2 cellular contexts compared by ENCODE assay signal in the genomic region with DNA sequence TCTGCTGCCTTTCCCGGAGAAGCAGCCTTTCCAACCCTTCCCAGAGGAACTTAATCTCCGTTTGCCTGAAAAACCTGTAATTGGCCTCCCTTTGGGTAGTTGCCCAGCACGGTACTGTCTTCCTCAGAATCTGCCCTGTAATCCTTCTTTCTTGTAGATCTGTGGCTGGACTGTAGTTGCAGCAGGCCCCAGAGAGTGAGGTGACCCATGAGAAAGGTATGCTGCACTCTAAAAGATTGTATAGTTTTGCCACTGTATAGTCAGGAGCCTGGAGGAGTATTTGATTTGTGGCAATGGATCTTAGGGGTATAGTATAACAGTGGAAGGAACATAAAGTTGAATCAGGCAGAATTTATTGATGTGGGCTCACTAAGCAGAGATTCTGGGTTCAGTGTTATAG.
TF ChIP-seq lines count a peak whose summit lies in the region.

No MANE protein-coding gene starts in this region.

TF ChIP-seq in GM23338, 12 proteins besides CTCF, POLR2A, EP300 and RAD21 (continued from another document):
- TF ChIP-seq, protein P1, sequence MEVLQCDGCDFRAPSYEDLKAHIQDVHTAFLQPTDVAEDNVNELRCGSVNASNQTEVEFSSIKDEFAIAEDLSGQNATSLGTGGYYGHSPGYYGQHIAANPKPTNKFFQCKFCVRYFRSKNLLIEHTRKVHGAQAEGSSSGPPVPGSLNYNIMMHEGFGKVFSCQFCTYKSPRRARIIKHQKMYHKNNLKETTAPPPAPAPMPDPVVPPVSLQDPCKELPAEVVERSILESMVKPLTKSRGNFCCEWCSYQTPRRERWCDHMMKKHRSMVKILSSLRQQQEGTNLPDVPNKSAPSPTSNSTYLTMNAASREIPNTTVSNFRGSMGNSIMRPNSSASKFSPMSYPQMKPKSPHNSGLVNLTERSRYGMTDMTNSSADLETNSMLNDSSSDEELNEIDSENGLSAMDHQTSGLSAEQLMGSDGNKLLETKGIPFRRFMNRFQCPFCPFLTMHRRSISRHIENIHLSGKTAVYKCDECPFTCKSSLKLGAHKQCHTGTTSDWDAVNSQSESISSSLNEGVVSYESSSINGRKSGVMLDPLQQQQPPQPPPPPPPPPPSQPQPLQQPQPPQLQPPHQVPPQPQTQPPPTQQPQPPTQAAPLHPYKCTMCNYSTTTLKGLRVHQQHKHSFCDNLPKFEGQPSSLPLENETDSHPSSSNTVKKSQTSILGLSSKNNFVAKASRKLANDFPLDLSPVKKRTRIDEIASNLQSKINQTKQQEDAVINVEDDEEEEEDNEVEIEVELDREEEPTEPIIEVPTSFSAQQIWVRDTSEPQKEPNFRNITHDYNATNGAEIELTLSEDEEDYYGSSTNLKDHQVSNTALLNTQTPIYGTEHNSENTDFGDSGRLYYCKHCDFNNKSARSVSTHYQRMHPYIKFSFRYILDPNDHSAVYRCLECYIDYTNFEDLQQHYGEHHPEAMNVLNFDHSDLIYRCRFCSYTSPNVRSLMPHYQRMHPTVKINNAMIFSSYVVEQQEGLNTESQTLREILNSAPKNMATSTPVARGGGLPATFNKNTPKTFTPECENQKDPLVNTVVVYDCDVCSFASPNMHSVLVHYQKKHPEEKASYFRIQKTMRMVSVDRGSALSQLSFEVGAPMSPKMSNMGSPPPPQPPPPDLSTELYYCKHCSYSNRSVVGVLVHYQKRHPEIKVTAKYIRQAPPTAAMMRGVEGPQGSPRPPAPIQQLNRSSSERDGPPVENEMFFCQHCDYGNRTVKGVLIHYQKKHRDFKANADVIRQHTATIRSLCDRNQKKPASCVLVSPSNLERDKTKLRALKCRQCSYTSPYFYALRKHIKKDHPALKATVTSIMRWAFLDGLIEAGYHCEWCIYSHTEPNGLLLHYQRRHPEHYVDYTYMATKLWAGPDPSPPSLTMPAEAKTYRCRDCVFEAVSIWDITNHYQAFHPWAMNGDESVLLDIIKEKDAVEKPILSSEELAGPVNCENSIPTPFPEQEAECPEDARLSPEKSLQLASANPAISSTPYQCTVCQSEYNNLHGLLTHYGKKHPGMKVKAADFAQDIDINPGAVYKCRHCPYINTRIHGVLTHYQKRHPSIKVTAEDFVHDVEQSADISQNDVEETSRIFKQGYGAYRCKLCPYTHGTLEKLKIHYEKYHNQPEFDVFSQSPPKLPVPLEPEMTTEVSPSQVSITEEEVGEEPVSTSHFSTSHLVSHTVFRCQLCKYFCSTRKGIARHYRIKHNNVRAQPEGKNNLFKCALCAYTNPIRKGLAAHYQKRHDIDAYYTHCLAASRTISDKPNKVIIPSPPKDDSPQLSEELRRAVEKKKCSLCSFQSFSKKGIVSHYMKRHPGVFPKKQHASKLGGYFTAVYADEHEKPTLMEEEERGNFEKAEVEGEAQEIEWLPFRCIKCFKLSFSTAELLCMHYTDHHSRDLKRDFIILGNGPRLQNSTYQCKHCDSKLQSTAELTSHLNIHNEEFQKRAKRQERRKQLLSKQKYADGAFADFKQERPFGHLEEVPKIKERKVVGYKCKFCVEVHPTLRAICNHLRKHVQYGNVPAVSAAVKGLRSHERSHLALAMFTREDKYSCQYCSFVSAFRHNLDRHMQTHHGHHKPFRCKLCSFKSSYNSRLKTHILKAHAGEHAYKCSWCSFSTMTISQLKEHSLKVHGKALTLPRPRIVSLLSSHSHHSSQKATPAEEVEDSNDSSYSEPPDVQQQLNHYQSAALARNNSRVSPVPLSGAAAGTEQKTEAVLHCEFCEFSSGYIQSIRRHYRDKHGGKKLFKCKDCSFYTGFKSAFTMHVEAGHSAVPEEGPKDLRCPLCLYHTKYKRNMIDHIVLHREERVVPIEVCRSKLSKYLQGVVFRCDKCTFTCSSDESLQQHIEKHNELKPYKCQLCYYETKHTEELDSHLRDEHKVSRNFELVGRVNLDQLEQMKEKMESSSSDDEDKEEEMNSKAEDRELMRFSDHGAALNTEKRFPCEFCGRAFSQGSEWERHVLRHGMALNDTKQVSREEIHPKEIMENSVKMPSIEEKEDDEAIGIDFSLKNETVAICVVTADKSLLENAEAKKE (CRISPR knock-in tag; IDR thresholded peaks at IDR 0.05) = no peak
- TF ChIP-seq, protein P2, sequence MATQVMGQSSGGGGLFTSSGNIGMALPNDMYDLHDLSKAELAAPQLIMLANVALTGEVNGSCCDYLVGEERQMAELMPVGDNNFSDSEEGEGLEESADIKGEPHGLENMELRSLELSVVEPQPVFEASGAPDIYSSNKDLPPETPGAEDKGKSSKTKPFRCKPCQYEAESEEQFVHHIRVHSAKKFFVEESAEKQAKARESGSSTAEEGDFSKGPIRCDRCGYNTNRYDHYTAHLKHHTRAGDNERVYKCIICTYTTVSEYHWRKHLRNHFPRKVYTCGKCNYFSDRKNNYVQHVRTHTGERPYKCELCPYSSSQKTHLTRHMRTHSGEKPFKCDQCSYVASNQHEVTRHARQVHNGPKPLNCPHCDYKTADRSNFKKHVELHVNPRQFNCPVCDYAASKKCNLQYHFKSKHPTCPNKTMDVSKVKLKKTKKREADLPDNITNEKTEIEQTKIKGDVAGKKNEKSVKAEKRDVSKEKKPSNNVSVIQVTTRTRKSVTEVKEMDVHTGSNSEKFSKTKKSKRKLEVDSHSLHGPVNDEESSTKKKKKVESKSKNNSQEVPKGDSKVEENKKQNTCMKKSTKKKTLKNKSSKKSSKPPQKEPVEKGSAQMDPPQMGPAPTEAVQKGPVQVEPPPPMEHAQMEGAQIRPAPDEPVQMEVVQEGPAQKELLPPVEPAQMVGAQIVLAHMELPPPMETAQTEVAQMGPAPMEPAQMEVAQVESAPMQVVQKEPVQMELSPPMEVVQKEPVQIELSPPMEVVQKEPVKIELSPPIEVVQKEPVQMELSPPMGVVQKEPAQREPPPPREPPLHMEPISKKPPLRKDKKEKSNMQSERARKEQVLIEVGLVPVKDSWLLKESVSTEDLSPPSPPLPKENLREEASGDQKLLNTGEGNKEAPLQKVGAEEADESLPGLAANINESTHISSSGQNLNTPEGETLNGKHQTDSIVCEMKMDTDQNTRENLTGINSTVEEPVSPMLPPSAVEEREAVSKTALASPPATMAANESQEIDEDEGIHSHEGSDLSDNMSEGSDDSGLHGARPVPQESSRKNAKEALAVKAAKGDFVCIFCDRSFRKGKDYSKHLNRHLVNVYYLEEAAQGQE (IDR thresholded peaks at IDR 0.05; ENCODE audit: unreplicated experiment) = no peak
- TF ChIP-seq JUNB (IDR thresholded peaks at IDR 0.05; ENCODE audit: unreplicated experiment) (no peak), STAT1 (IDR thresholded peaks at IDR 0.05; ENCODE audit: unreplicated experiment) (no peak), NANOG (IDR thresholded peaks at IDR 0.05; ENCODE audit: borderline replicate concordance) (no peak), POLR2AphosphoS5 (IDR thresholded peaks at IDR 0.05; ENCODE audit: low read depth) (no peak), CREB1 (CRISPR knock-in tag; IDR thresholded peaks at IDR 0.05; ENCODE audit: low read depth) (no peak), ZNF114 (CRISPR knock-in tag; IDR thresholded peaks at IDR 0.05) (no peak)

TF ChIP-seq in SK-N-SH treated with all-trans-retinoic acid at 6 μM for 48 hours, 23 proteins besides CTCF, POLR2A, EP300 and RAD21 (continued from another document):
- TF ChIP-seq, protein P3, sequence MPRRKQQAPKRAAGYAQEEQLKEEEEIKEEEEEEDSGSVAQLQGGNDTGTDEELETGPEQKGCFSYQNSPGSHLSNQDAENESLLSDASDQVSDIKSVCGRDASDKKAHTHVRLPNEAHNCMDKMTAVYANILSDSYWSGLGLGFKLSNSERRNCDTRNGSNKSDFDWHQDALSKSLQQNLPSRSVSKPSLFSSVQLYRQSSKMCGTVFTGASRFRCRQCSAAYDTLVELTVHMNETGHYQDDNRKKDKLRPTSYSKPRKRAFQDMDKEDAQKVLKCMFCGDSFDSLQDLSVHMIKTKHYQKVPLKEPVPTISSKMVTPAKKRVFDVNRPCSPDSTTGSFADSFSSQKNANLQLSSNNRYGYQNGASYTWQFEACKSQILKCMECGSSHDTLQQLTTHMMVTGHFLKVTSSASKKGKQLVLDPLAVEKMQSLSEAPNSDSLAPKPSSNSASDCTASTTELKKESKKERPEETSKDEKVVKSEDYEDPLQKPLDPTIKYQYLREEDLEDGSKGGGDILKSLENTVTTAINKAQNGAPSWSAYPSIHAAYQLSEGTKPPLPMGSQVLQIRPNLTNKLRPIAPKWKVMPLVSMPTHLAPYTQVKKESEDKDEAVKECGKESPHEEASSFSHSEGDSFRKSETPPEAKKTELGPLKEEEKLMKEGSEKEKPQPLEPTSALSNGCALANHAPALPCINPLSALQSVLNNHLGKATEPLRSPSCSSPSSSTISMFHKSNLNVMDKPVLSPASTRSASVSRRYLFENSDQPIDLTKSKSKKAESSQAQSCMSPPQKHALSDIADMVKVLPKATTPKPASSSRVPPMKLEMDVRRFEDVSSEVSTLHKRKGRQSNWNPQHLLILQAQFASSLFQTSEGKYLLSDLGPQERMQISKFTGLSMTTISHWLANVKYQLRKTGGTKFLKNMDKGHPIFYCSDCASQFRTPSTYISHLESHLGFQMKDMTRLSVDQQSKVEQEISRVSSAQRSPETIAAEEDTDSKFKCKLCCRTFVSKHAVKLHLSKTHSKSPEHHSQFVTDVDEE (CRISPR knock-in tag; IDR thresholded peaks at IDR 0.05) = no peak
- no peak for TF ChIP-seq PPARA (CRISPR knock-in tag; IDR thresholded peaks at IDR 0.05; ENCODE audit: borderline replicate concordance)
- no peak for TF ChIP-seq BACH2 (CRISPR knock-in tag; IDR thresholded peaks at IDR 0.05; ENCODE audit: borderline replicate concordance)
- no peak for TF ChIP-seq ZNF70 (CRISPR knock-in tag; IDR thresholded peaks at IDR 0.05)
